9 cellular contexts compared by ENCODE assay signal in genomic region chr7:83648464-83649241, GRCh38. TPM values are rescaled to one million over a fixed set of nuclear protein-coding genes. Genes with fewer than 3 reads are reported as not detected.
DNase-seq lines count a peak whose midpoint lies in the region; ATAC-seq and TF ChIP-seq lines count a peak whose summit lies in the region.
"Had no signal": no experiment of that assay in that cellular context is flagged by ENCODE, and none has a peak within 500 bp of the region (broad histone marks: within the 10 kb centered on the region; RNA-seq: fewer than 3 reads in every experiment).

TSS of gene SEMA3E (minus strand) at chr7:83649139.

- no peak for TF ChIP-seq CTCF in gastrocnemius medialis (IDR thresholded peaks at IDR 0.05 in 4 of 5, conservative IDR thresholded peaks at IDR 0.05 in 1 of 5)

- H3K9me3 ChIP-seq in gastrocnemius medialis: no peaks in the 10 kb centered on the region

- ATAC-seq in gastrocnemius medialis (no peak), HG03097 (IDR thresholded peaks at IDR 0.05; ENCODE audit: low FRiP score, unreplicated experiment) (no peak), HG02884 (IDR thresholded peaks at IDR 0.05; ENCODE audit: unreplicated experiment) (no peak)

- H3K27me3 ChIP-seq in gastrocnemius medialis: peaks cover 0 to 4% (median 0%) of the 10 kb centered on the region in 3 donors

- DNase-seq in GM04504 (ENCODE audit: low read depth): peak; percentile 3
- DNase-seq in SK-N-DZ (ENCODE audit: low spot score): peak; percentile 19
- DNase-seq in hepatic stellate cell (ENCODE audit: low spot score): peak; percentile 4
- peak in 1 of 2 donors; percentile 2 for DNase-seq in gastrocnemius medialis
- no peak for DNase-seq in activated CD4-positive, CD25-positive, alpha-beta regulatory T cell (lab: John Stamatoyannopoulos, UW)
- DNase-seq in NCI-H82 treated with DMSO at 0.1 percent for 48 hours (lab: John Stamatoyannopoulos, UW; ENCODE audit: unreplicated experiment): no peak

- H3K4me3 ChIP-seq in gastrocnemius medialis: peak within 1 kb of the TSS; percentile 28 to 52 (median 34)

- no peak for TF ChIP-seq POLR2A in gastrocnemius medialis (IDR thresholded peaks at IDR 0.05)

- in situ Hi-C loops in gastrocnemius medialis (cut with MboI; ENCODE audit: low sequenced_read_pairs in 4 of 4): no loop called here

- H3K36me3 ChIP-seq in gastrocnemius medialis: no peaks in the 10 kb centered on the region

- H3K4me1 ChIP-seq in gastrocnemius medialis: no peaks in the 10 kb centered on the region

- H3K27ac ChIP-seq in gastrocnemius medialis: no peak within 1 kb of the TSS

- intact Hi-C loops in gastrocnemius medialis (cut with DNase I; ENCODE audit: low total_unique reads): no loop called here

RNA-seq across cellular contexts. Expression of gene SEMA3E, which starts in this region (rescaled TPM):
- 0.07 TPM in 1 of 2 replicates, not detected in the other for polyA plus RNA-seq in SK-N-DZ (2014; cell fraction: cytosol; rRNA removed)
- not detected in 2 replicates for polyA plus RNA-seq in SK-N-DZ (2014; cell fraction: nucleus; rRNA removed)
- total RNA-seq in gastrocnemius medialis: under 1 TPM in 3 of 4 donors, not detected in 1; 0.22 to 0.41 (median 0.32) TPM
- polyA plus RNA-seq: IgD-negative memory B cell had no signal

Comparison
In these comparisons a context has a peak if more than half of its experiments do, and no peak if none do; other contexts are left out.
1. DNase-seq: peak in GM04504 (single experiment), SK-N-DZ (single experiment) and hepatic stellate cell (single experiment); none in activated CD4-positive, CD25-positive, alpha-beta regulatory T cell (0 of 4) and NCI-H82 treated with DMSO at 0.1 percent for 48 hours (single experiment).